In genomic region chr2:52387937-52388590, GRCh38 we compare ENCODE assay signal across 38 cellular contexts.
"Had no signal": no experiment of that assay in that cellular context is flagged by ENCODE, and none has a peak within 500 bp of the region (broad histone marks: within the 10 kb centered on the region; RNA-seq: fewer than 3 reads in every experiment).

No MANE protein-coding gene starts in this region.

- H3K27me3 Mint-ChIP-seq: activated CD4-positive, alpha-beta memory T cell treated with anti-CD3 and anti-CD28 coated beads, Interleukin-2, amount 10 ng/mL, durations not matched to agents 7 days and 5 days; activated CD8-positive, alpha-beta memory T cell treated with anti-CD3 and anti-CD28 coated beads, Interleukin-2, amount 10 ng/mL, durations not matched to agents 7 days and 5 days; activated naive CD8-positive, alpha-beta T cell treated with anti-CD3 and anti-CD28 coated beads for 36 hours; activated T-helper 17 cell treated with anti-CD3 and anti-CD28 coated beads, Interleukin-2, amount 50 U/mL, for 72 hours had no signal

- H3K27me3 ChIP-seq: brain microvascular endothelial cell, Peyer's patch, SJSA1 had no signal

- H3K4me1 Mint-ChIP-seq: activated CD4-positive, alpha-beta memory T cell treated with anti-CD3 and anti-CD28 coated beads, Interleukin-2, amount 10 ng/mL, durations not matched to agents 7 days and 5 days; activated CD8-positive, alpha-beta memory T cell treated with anti-CD3 and anti-CD28 coated beads, Interleukin-2, amount 10 ng/mL, durations not matched to agents 7 days and 5 days; activated naive CD8-positive, alpha-beta T cell treated with anti-CD3 and anti-CD28 coated beads for 36 hours; activated T-helper 17 cell treated with anti-CD3 and anti-CD28 coated beads, Interleukin-2, amount 50 U/mL, for 72 hours had no signal

- DNase-seq: activated CD4-positive, alpha-beta memory T cell treated with anti-CD3 and anti-CD28 coated beads, Interleukin-2, amount 10 ng/mL, durations not matched to agents 7 days and 5 days; activated CD4-positive, alpha-beta T cell treated with anti-CD3 and anti-CD28 coated beads for 1 hour; activated CD4-positive, alpha-beta T cell treated with anti-CD3 and anti-CD28 coated beads for 48 hours; activated CD4-positive, CD25-positive, alpha-beta regulatory T cell; activated CD8-positive, alpha-beta memory T cell treated with anti-CD3 and anti-CD28 coated beads for 24 hours; activated CD8-positive, alpha-beta memory T cell treated with anti-CD3 and anti-CD28 coated beads, Interleukin-2, amount 10 ng/mL, durations not matched to agents 7 days and 5 days; activated CD8-positive, alpha-beta memory T cell treated with anti-CD3 and anti-CD28 coated beads, Interleukin-2, amount 50 U/mL, for 48 hours; activated effector memory CD4-positive, alpha-beta T cell treated with anti-CD3 and anti-CD28 coated beads, Interleukin-2, amount 50 U/mL, for 16 hours; activated naive CD4-positive, alpha-beta T cell; activated naive CD4-positive, alpha-beta T cell treated with anti-CD3 and anti-CD28 coated beads, Interleukin-2, amount 50 U/mL, for 16 hours; activated naive CD8-positive, alpha-beta T cell treated with anti-CD3 and anti-CD28 coated beads for 36 hours; activated T-cell treated with anti-CD3 and anti-CD28 coated beads, Interleukin-2, amount 50 U/mL, for 72 hours; amniotic stem cell; aorta; brain microvascular endothelial cell; central memory CD4-positive, alpha-beta T cell; MM.1S; MV-4-11; NCI-H1092; NCI-H1436 treated with DMSO at 0.1 percent for 48 hours; NCI-H2029; NCI-H226; NCI-H446 treated with DMSO at 0.1 percent for 48 hours; NCI-H526; NCI-H748 treated with DMSO at 0.1 percent for 48 hours; NK-92 treated with Interleukin-12 subunit alpha and Interleukin-12 subunit beta, amount 100 ng/mL, for 24 hours; Peyer's patch; RPMI8226; SHP77 treated with DMSO at 0.1 percent for 48 hours; SK-N-SH; SW 1271; T-helper 1 cell; T-helper 2 cell; T-helper 9 cell had no signal

- H3K36me3 Mint-ChIP-seq: activated CD8-positive, alpha-beta memory T cell treated with anti-CD3 and anti-CD28 coated beads, Interleukin-2, amount 10 ng/mL, durations not matched to agents 7 days and 5 days; activated naive CD8-positive, alpha-beta T cell treated with anti-CD3 and anti-CD28 coated beads for 36 hours had no signal

- H3K27ac Mint-ChIP-seq: activated CD4-positive, alpha-beta memory T cell treated with anti-CD3 and anti-CD28 coated beads, Interleukin-2, amount 10 ng/mL, durations not matched to agents 7 days and 5 days; activated CD8-positive, alpha-beta memory T cell treated with anti-CD3 and anti-CD28 coated beads, Interleukin-2, amount 10 ng/mL, durations not matched to agents 7 days and 5 days; activated naive CD8-positive, alpha-beta T cell treated with anti-CD3 and anti-CD28 coated beads for 36 hours; activated T-cell treated with anti-CD3 and anti-CD28 coated beads, Interleukin-2, amount 50 U/mL, for 72 hours; activated T-helper 17 cell treated with anti-CD3 and anti-CD28 coated beads, Interleukin-2, amount 50 U/mL, for 72 hours had no signal

- H3K4me2 ChIP-seq: KMS-11, SK-N-SH had no signal

- H3K27ac ChIP-seq: brain microvascular endothelial cell, KMS-11, Peyer's patch, SJSA1, VCaP had no signal

- H3K36me3 ChIP-seq: brain microvascular endothelial cell, Peyer's patch, SJSA1 had no signal

- H3K9me3 ChIP-seq: Peyer's patch, SK-N-SH had no signal

- H3K4me3 Mint-ChIP-seq: activated CD4-positive, alpha-beta memory T cell treated with anti-CD3 and anti-CD28 coated beads, Interleukin-2, amount 10 ng/mL, durations not matched to agents 7 days and 5 days; activated CD8-positive, alpha-beta memory T cell treated with anti-CD3 and anti-CD28 coated beads, Interleukin-2, amount 10 ng/mL, durations not matched to agents 7 days and 5 days; activated naive CD8-positive, alpha-beta T cell treated with anti-CD3 and anti-CD28 coated beads for 36 hours; activated T-cell treated with anti-CD3 and anti-CD28 coated beads, Interleukin-2, amount 50 U/mL, for 72 hours; activated T-helper 17 cell treated with anti-CD3 and anti-CD28 coated beads, Interleukin-2, amount 50 U/mL, for 72 hours had no signal

- ATAC-seq: activated CD8-positive, alpha-beta memory T cell treated with anti-CD3 and anti-CD28 coated beads, Interleukin-2, amount 10 ng/mL, durations not matched to agents 7 days and 5 days; activated T-cell treated with anti-CD3 and anti-CD28 coated beads, Interleukin-2, amount 50 U/mL, for 72 hours; activated T-helper 17 cell treated with anti-CD3 and anti-CD28 coated beads, Interleukin-2, amount 50 U/mL, for 72 hours had no signal

- H3K4me3 ChIP-seq: Peyer's patch, SJSA1 had no signal

- H3K9ac ChIP-seq: KMS-11, SK-N-SH had no signal

- H3K9me3 Mint-ChIP-seq: activated CD4-positive, alpha-beta memory T cell treated with anti-CD3 and anti-CD28 coated beads, Interleukin-2, amount 10 ng/mL, durations not matched to agents 7 days and 5 days; activated naive CD8-positive, alpha-beta T cell treated with anti-CD3 and anti-CD28 coated beads for 36 hours; activated T-helper 17 cell treated with anti-CD3 and anti-CD28 coated beads, Interleukin-2, amount 50 U/mL, for 72 hours had no signal

- H3K4me1 ChIP-seq: Peyer's patch, SJSA1 had no signal
